ENCODE assay signal across 1 cellular context in the genomic region with DNA sequence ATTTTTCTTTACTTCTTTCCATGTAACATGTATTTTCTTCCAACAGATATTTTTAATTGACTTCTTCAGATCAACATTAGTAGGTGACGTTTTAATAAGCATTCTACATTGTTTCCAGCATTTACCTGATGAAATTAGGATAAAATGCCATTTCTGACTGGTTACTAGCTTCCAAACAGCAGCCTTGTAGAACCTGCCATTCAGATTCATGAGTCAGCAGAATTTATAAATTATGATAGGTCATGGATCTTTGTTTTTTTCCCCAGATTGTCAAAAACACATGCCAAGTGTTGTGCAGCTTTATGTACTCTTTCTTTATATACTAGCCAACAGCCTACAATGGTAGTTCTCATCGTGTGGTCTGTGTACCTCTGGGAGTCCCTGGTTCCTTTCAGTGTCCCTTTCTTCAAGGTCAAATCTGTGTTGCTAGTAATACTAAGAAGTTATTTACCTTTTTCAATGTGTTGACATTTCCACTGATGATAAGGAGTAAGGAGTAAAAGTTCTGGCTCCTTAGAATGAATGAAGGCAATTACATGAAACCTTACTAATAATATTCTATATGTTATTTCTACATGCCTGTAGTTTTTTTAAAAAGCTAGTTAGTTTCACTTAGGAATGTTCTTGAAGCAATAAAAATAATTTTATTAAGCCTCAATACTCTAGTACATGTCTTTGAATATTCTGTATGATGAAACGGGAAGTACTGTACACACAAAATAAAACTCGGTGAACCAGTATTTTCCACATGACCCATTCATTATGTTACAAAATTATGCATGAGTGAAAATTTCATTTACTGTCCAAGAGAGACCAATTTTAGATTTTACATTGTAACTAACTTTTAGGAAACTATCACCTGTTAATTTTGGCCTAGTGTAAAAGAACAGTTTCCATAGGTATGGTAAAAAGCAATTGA.
TF ChIP-seq lines count a peak whose summit lies in the region.

No MANE protein-coding gene starts in this region.

TF ChIP-seq in WTC11, 78 proteins besides CTCF, POLR2A, EP300 and RAD21 (continued from another document):
- TF ChIP-seq, protein P1, sequence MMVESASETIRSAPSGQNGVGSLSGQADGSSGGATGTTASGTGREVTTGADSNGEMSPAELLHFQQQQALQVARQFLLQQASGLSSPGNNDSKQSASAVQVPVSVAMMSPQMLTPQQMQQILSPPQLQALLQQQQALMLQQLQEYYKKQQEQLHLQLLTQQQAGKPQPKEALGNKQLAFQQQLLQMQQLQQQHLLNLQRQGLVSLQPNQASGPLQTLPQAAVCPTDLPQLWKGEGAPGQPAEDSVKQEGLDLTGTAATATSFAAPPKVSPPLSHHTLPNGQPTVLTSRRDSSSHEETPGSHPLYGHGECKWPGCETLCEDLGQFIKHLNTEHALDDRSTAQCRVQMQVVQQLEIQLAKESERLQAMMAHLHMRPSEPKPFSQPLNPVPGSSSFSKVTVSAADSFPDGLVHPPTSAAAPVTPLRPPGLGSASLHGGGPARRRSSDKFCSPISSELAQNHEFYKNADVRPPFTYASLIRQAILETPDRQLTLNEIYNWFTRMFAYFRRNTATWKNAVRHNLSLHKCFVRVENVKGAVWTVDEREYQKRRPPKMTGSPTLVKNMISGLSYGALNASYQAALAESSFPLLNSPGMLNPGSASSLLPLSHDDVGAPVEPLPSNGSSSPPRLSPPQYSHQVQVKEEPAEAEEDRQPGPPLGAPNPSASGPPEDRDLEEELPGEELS (CRISPR knock-in tag; IDR thresholded peaks at IDR 0.05): no peak
- TF ChIP-seq SMAD4 (CRISPR knock-in tag; IDR thresholded peaks at IDR 0.05) (no peak), MXD4 (CRISPR knock-in tag; IDR thresholded peaks at IDR 0.05; ENCODE audit: borderline replicate concordance) (no peak), ETV6 (CRISPR knock-in tag; IDR thresholded peaks at IDR 0.05) (no peak), ZNF416 (CRISPR knock-in tag; IDR thresholded peaks at IDR 0.05) (no peak)
- TF ChIP-seq, protein P2, sequence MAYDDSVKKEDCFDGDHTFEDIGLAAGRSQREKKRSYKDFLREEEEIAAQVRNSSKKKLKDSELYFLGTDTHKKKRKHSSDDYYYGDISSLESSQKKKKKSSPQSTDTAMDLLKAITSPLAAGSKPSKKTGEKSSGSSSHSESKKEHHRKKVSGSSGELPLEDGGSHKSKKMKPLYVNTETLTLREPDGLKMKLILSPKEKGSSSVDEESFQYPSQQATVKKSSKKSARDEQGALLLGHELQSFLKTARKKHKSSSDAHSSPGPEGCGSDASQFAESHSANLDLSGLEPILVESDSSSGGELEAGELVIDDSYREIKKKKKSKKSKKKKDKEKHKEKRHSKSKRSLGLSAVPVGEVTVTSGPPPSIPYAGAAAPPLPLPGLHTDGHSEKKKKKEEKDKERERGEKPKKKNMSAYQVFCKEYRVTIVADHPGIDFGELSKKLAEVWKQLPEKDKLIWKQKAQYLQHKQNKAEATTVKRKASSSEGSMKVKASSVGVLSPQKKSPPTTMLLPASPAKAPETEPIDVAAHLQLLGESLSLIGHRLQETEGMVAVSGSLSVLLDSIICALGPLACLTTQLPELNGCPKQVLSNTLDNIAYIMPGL (CRISPR knock-in tag; IDR thresholded peaks at IDR 0.05): no peak
TF ChIP-seq in WTC11: peak in this region for 0.
